In the genomic region with DNA sequence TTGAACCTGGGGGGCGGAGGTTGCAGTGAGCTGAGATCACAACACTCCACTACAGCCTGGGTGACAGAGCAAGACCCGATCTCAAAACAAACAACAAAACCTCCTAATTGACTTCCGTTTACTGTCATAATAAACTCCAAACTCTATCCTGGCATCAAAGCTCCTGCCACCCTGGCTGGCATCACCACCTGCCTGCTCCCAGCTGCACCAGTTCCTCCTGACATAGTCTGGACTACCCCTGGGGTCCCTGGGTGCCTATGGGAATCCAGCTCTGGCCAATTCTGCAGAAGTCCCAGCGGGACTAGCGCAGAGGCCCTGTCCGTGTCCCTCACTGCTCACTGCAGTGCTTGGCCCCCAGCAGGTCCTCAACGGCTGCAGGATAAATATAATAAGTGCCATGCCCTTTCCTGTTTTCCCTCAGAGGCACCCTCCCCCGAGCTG, we compare ENCODE assay signal across 8 cellular contexts. TPM values are rescaled to one million over a fixed set of nuclear protein-coding genes. Genes with fewer than 3 reads are reported as not detected.
DNase-seq lines count a peak whose midpoint lies in the region; ATAC-seq and TF ChIP-seq lines count a peak whose summit lies in the region.

No MANE protein-coding gene starts in this region.

- H3K36me3 ChIP-seq in tibial nerve: peaks cover 0 to 41% (median 0%) of the 10 kb centered on the region in 3 donors

- peak overlapping the region; percentile 9 to 90 (median 70) for H3K27ac ChIP-seq in tibial nerve

- H3K4me1 Mint-ChIP-seq in activated naive CD4-positive, alpha-beta T cell treated with anti-CD3 and anti-CD28 coated beads, Interleukin-2, amount 10 ng/mL, durations not matched to agents 7 days and 5 days: peaks cover 25% of the 10 kb centered on the region
- peaks cover 4% of the 10 kb centered on the region for H3K4me1 Mint-ChIP-seq in activated T-helper 17 cell treated with anti-CD3 and anti-CD28 coated beads, Interleukin-2, amount 50 U/mL, for 72 hours

- no peaks in the 10 kb centered on the region for H3K27me3 ChIP-seq in tibial nerve

- H3K4me3 Mint-ChIP-seq in activated naive CD4-positive, alpha-beta T cell treated with anti-CD3 and anti-CD28 coated beads, Interleukin-2, amount 10 ng/mL, durations not matched to agents 7 days and 5 days: peak overlapping the region; percentile 93
- peak overlapping the region; percentile 86 for H3K4me3 Mint-ChIP-seq in activated T-helper 17 cell treated with anti-CD3 and anti-CD28 coated beads, Interleukin-2, amount 50 U/mL, for 72 hours

- H3K9me3 ChIP-seq in tibial nerve: no peaks in the 10 kb centered on the region

- H3K27ac Mint-ChIP-seq in activated naive CD4-positive, alpha-beta T cell treated with anti-CD3 and anti-CD28 coated beads, Interleukin-2, amount 10 ng/mL, durations not matched to agents 7 days and 5 days: peak overlapping the region; percentile 82
- peak overlapping the region; percentile 62 for H3K27ac Mint-ChIP-seq in activated T-helper 17 cell treated with anti-CD3 and anti-CD28 coated beads, Interleukin-2, amount 50 U/mL, for 72 hours

- H3K4me1 ChIP-seq in tibial nerve: peaks cover 0 to 60% (median 31%) of the 10 kb centered on the region in 4 donors

- ATAC-seq in activated T-helper 17 cell treated with anti-CD3 and anti-CD28 coated beads, Interleukin-2, amount 50 U/mL, for 72 hours (replicated peaks): no peak

- no peaks in the 10 kb centered on the region for H3K27me3 Mint-ChIP-seq in activated naive CD4-positive, alpha-beta T cell treated with anti-CD3 and anti-CD28 coated beads, Interleukin-2, amount 10 ng/mL, durations not matched to agents 7 days and 5 days
- H3K27me3 Mint-ChIP-seq in activated T-helper 17 cell treated with anti-CD3 and anti-CD28 coated beads, Interleukin-2, amount 50 U/mL, for 72 hours: no peaks in the 10 kb centered on the region

- 16 to 20% methylated on average over 8 of the region's 8 CpGs for WGBS in tibial nerve, 2 donors

- no peaks in the 10 kb centered on the region for H3K9me3 Mint-ChIP-seq in activated naive CD4-positive, alpha-beta T cell treated with anti-CD3 and anti-CD28 coated beads, Interleukin-2, amount 10 ng/mL, durations not matched to agents 7 days and 5 days
- H3K9me3 Mint-ChIP-seq in activated T-helper 17 cell treated with anti-CD3 and anti-CD28 coated beads, Interleukin-2, amount 50 U/mL, for 72 hours: no peaks in the 10 kb centered on the region

- H3K4me3 ChIP-seq in tibial nerve: peak overlapping the region; percentile 71 to 94 (median 88)

- CTCF ChIA-PET in activated naive CD4-positive, alpha-beta T cell treated with anti-CD3 and anti-CD28 coated beads, Interleukin-2, amount 10 ng/mL, durations not matched to agents 7 days and 5 days (lab: Charles Lee): interaction anchor here (0.8 to 3.2 kb wide), 4 partner anchors 8 to 93 kb away, joined by 3 to 14 read pairs (median 4); no protein-coding TSS in a partner anchor

- TF ChIP-seq EP300 in tibial nerve (IDR thresholded peaks at IDR 0.05): no peak

- TF ChIP-seq POLR2A in tibial nerve (IDR thresholded peaks at IDR 0.05): no peak

- no peak for TF ChIP-seq CTCF in tibial nerve (IDR thresholded peaks at IDR 0.05)

- H3K36me3 Mint-ChIP-seq in activated naive CD4-positive, alpha-beta T cell treated with anti-CD3 and anti-CD28 coated beads, Interleukin-2, amount 10 ng/mL, durations not matched to agents 7 days and 5 days: peaks cover 14% of the 10 kb centered on the region
- H3K36me3 Mint-ChIP-seq in activated T-helper 17 cell treated with anti-CD3 and anti-CD28 coated beads, Interleukin-2, amount 50 U/mL, for 72 hours (ENCODE audit: low read depth): peaks cover 22% of the 10 kb centered on the region

- peak; percentile 25 for DNase-seq in activated naive CD4-positive, alpha-beta T cell treated with anti-CD3 and anti-CD28 coated beads, Interleukin-2, amount 10 ng/mL, durations not matched to agents 7 days and 5 days
- DNase-seq in activated naive CD4-positive, alpha-beta T cell treated with anti-CD3 and anti-CD28 coated beads, Interleukin-2, amount 50 U/mL, for 16 hours: no peak
- DNase-seq in kidney glomerular epithelial cell (lab: John Stamatoyannopoulos, UW) (peak; percentile 24), tibial nerve (ENCODE audit: low spot score in 2 of 2) (no peak), NOMO-1 treated with DMSO at 0.1 percent for 48 hours (lab: John Stamatoyannopoulos, UW; ENCODE audit: unreplicated experiment) (no peak), C1 segment of cervical spinal cord (lab: John Stamatoyannopoulos, UW) (no peak)
- DNase-seq in stimulated activated naive CD4-positive, alpha-beta T cell treated with Interleukin-2 at 50 U/mL for 16 hours (lab: John Stamatoyannopoulos, UW): no peak

RNA-seq across cellular contexts. Expression of gene NTHL1, which starts 0.7 kb away (rescaled TPM):
- 10 to 100 TPM; 13.2 to 37.6 TPM for total RNA-seq in activated T-helper 17 cell treated with anti-CD3 and anti-CD28 coated beads, Interleukin-2, amount 50 U/mL, for 72 hours
- 10 to 100 TPM; 22.8 to 56.7 (median 28.1) TPM for total RNA-seq in tibial nerve

RNA-seq across cellular contexts. Expression of gene TSC2, which starts 0.9 kb away (rescaled TPM):
- total RNA-seq in activated T-helper 17 cell treated with anti-CD3 and anti-CD28 coated beads, Interleukin-2, amount 50 U/mL, for 72 hours: 10 to 100 TPM; 79.3 to 83.7 TPM
- 100 to 1,000 TPM in 2 of 4 donors, 10 to 100 TPM in 2; 75.4 to 507 (median 111) TPM for total RNA-seq in tibial nerve

RNA-seq across cellular contexts. Expression of gene NHERF2, which starts 20.2 kb away (rescaled TPM):
- total RNA-seq in activated T-helper 17 cell treated with anti-CD3 and anti-CD28 coated beads, Interleukin-2, amount 50 U/mL, for 72 hours: 1 to 10 TPM in 1 of 2 donors, under 1 TPM in 1; 0.21 to 2.9 TPM
- 10 to 100 TPM; 54.7 to 83.1 (median 64.9) TPM for total RNA-seq in tibial nerve

RNA-seq across cellular contexts. Expression of gene NPW, which starts 27.3 kb away (rescaled TPM):
- total RNA-seq in activated T-helper 17 cell treated with anti-CD3 and anti-CD28 coated beads, Interleukin-2, amount 50 U/mL, for 72 hours: 1 to 10 TPM in 1 of 2 donors, not detected in 1; 2.8 TPM
- total RNA-seq in tibial nerve: 1 to 10 TPM in 2 of 4 donors, not detected in 2; 3.0 to 3.1 TPM

RNA-seq across cellular contexts. Expression of gene ZNF598, which starts 37.3 kb away (rescaled TPM):
- 10 to 100 TPM; 41.2 to 79.6 TPM for total RNA-seq in activated T-helper 17 cell treated with anti-CD3 and anti-CD28 coated beads, Interleukin-2, amount 50 U/mL, for 72 hours
- total RNA-seq in tibial nerve: 10 to 100 TPM; 37.0 to 83.1 (median 49.2) TPM

Comparison
In these comparisons a context has a peak if more than half of its experiments do, and no peak if none do; other contexts are left out.
1. DNase-seq: peak in activated naive CD4-positive, alpha-beta T cell treated with anti-CD3 and anti-CD28 coated beads, Interleukin-2, amount 10 ng/mL, durations not matched to agents 7 days and 5 days (single experiment) and kidney glomerular epithelial cell (single experiment); none in activated naive CD4-positive, alpha-beta T cell treated with anti-CD3 and anti-CD28 coated beads, Interleukin-2, amount 50 U/mL, for 16 hours (single experiment), tibial nerve (0 of 2), NOMO-1 treated with DMSO at 0.1 percent for 48 hours (single experiment), stimulated activated naive CD4-positive, alpha-beta T cell treated with Interleukin-2 at 50 U/mL for 16 hours (single experiment) and C1 segment of cervical spinal cord (0 of 14).
2. RNA of gene NHERF2, which starts 20.2 kb away (total RNA-seq): 54.7 to 83.1 TPM in tibial nerve; 0.21 to 2.9 TPM in activated T-helper 17 cell treated with anti-CD3 and anti-CD28 coated beads, Interleukin-2, amount 50 U/mL, for 72 hours; every median in the first group is over 10 times any median in the second.